3 cellular contexts compared by ENCODE assay signal in the genomic region with DNA sequence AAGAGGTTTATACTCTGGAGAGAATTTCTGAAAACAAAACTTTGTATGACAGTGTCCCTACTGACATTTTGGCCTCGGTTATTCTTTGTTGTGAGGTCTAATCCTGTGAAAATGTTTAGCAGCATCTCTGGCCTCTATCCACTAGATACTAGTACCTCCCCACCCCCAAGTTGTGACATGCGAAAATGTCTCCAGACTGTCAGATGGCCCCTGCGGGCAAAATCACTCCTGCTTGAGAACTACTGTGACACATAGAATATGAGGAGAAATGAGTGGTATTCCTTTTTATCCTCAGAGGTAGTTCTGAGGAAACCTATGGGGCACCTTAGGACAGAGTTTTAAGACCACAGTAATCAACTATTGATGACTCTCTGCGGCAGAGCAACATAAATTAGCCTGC.
"Had no signal": no experiment of that assay in that cellular context is flagged by ENCODE, and none has a peak within 500 bp of the region (broad histone marks: within the 10 kb centered on the region; RNA-seq: fewer than 3 reads in every experiment).

No MANE protein-coding gene starts in this region.

- ATAC-seq: GM12878 had no signal

- H3K4me3 ChIP-seq: GM12878 had no signal

- DNase-seq: GDM1, GF-D8 had no signal
